10 cellular contexts compared by ENCODE assay signal in genomic region chr19:38046254-38047047, GRCh38.
DNase-seq lines count a peak whose midpoint lies in the region; ATAC-seq and TF ChIP-seq lines count a peak whose summit lies in the region.
"Had no signal": no experiment of that assay in that cellular context is flagged by ENCODE, and none has a peak within 500 bp of the region (broad histone marks: within the 10 kb centered on the region; RNA-seq: fewer than 3 reads in every experiment).

No MANE protein-coding gene starts in this region.

- H3K27me3 Mint-ChIP-seq in activated CD8-positive, alpha-beta T cell treated with anti-CD3 and anti-CD28 coated beads for 36 hours = no peaks in the 10 kb centered on the region
- no peaks in the 10 kb centered on the region for H3K27me3 Mint-ChIP-seq in stimulated activated naive CD8-positive, alpha-beta T cell treated with anti-CD3 and anti-CD28 coated beads, Interleukin-15, Interleukin-2, amounts not matched to agents 100 ng/mL and 50 ng/mL, for 24 hours
- H3K27me3 Mint-ChIP-seq: brain had no signal

- H3K9me3 Mint-ChIP-seq in activated CD8-positive, alpha-beta T cell treated with anti-CD3 and anti-CD28 coated beads for 36 hours = no peaks in the 10 kb centered on the region
- no peaks in the 10 kb centered on the region for H3K9me3 Mint-ChIP-seq in stimulated activated naive CD8-positive, alpha-beta T cell treated with anti-CD3 and anti-CD28 coated beads, Interleukin-15, Interleukin-2, amounts not matched to agents 100 ng/mL and 50 ng/mL, for 24 hours

- H3K27ac ChIP-seq in right atrium auricular region = no peak overlapping the region

- intact Hi-C loops in Right ventricle myocardium superior (cut with DNase I) = no loop called here
- intact Hi-C loops in activated CD8-positive, alpha-beta T cell treated with anti-CD3 and anti-CD28 coated beads for 36 hours (cut with micrococcal nuclease) = loop anchor here (10.0 kb wide), 1 partner anchor 142 kb away; the partner anchor contains the start of genes SIPA1L3 and WDR87

- no peaks in the 10 kb centered on the region for H3K36me3 ChIP-seq in right atrium auricular region

- in situ Hi-C loops in KBM-7 (cut with MboI; ENCODE audit: low pct_unique_long_range_greater_than_20kb, low sequenced_read_pairs) = no loop called here

- peaks cover 49% of the 10 kb centered on the region for H3K4me1 Mint-ChIP-seq in activated CD8-positive, alpha-beta T cell treated with anti-CD3 and anti-CD28 coated beads for 36 hours (ENCODE audit: low read depth)
- H3K4me1 Mint-ChIP-seq in stimulated activated naive CD8-positive, alpha-beta T cell treated with anti-CD3 and anti-CD28 coated beads, Interleukin-15, Interleukin-2, amounts not matched to agents 100 ng/mL and 50 ng/mL, for 24 hours (ENCODE audit: low read depth) = peaks cover 60% of the 10 kb centered on the region

- no peaks in the 10 kb centered on the region for H3K36me3 Mint-ChIP-seq in activated CD8-positive, alpha-beta T cell treated with anti-CD3 and anti-CD28 coated beads for 36 hours (ENCODE audit: low read depth)
- H3K36me3 Mint-ChIP-seq in stimulated activated naive CD8-positive, alpha-beta T cell treated with anti-CD3 and anti-CD28 coated beads, Interleukin-15, Interleukin-2, amounts not matched to agents 100 ng/mL and 50 ng/mL, for 24 hours (ENCODE audit: low read depth) = no peaks in the 10 kb centered on the region

- POLR2A ChIA-PET in activated CD8-positive, alpha-beta T cell treated with anti-CD3 and anti-CD28 coated beads for 36 hours (lab: Charles Lee) = no interaction called here

- H3K27me3 ChIP-seq in right atrium auricular region = no peaks in the 10 kb centered on the region

- peak overlapping the region; percentile 97 for H3K27ac Mint-ChIP-seq in activated CD8-positive, alpha-beta T cell treated with anti-CD3 and anti-CD28 coated beads for 36 hours
- peak overlapping the region; percentile 95 for H3K27ac Mint-ChIP-seq in stimulated activated naive CD8-positive, alpha-beta T cell treated with anti-CD3 and anti-CD28 coated beads, Interleukin-15, Interleukin-2, amounts not matched to agents 100 ng/mL and 50 ng/mL, for 24 hours

- H3K4me1 ChIP-seq in right atrium auricular region = no peaks in the 10 kb centered on the region

- H3K4me3 Mint-ChIP-seq in activated CD8-positive, alpha-beta T cell treated with anti-CD3 and anti-CD28 coated beads for 36 hours = no peak overlapping the region
- H3K4me3 Mint-ChIP-seq in stimulated activated naive CD8-positive, alpha-beta T cell treated with anti-CD3 and anti-CD28 coated beads, Interleukin-15, Interleukin-2, amounts not matched to agents 100 ng/mL and 50 ng/mL, for 24 hours = no peak overlapping the region

- CTCF ChIA-PET in activated CD8-positive, alpha-beta T cell treated with anti-CD3 and anti-CD28 coated beads for 36 hours (lab: Charles Lee) = interaction anchor here (1.3 kb wide), 1 partner anchor 144 kb away, joined by 4 read pairs; no protein-coding TSS in a partner anchor

- H3K4me3 ChIP-seq in right atrium auricular region = no peak overlapping the region
- H3K4me3 ChIP-seq in foreskin fibroblast (ENCODE audit: low read depth in 1 of 2, low read length in 2 of 2) = no peak overlapping the region
- H3K4me3 ChIP-seq: smooth muscle cell had no signal

- peaks cover 0 to 6% of the 10 kb centered on the region in 2 donors for H3K9me3 ChIP-seq in right atrium auricular region

- TF ChIP-seq CTCF in right atrium auricular region (IDR thresholded peaks at IDR 0.05) = no peak
- TF ChIP-seq CTCF in activated CD8-positive, alpha-beta T cell treated with anti-CD3 and anti-CD28 coated beads for 36 hours (IDR thresholded peaks at IDR 0.05) = no peak
- TF ChIP-seq CTCF in foreskin fibroblast (IDR thresholded peaks at IDR 0.05; ENCODE audit: low read depth, low read length) = no peak

- ATAC-seq in Right ventricle myocardium superior (ENCODE audit: poor library complexity) (no peak), HG02588 (IDR thresholded peaks at IDR 0.05; ENCODE audit: unreplicated experiment) (peak; percentile 30)
- ATAC-seq in activated CD8-positive, alpha-beta T cell treated with anti-CD3 and anti-CD28 coated beads for 36 hours = no peak

- DNase-seq in Right ventricle myocardium superior = peak; percentile 20
- no peak for DNase-seq in right atrium auricular region (ENCODE audit: low spot score)
- DNase-seq in activated CD8-positive, alpha-beta T cell treated with anti-CD3 and anti-CD28 coated beads for 36 hours = no peak
- no peak for DNase-seq in GF-D8 (lab: John Stamatoyannopoulos, UW)
- no peak for DNase-seq in KBM-7
- DNase-seq in foreskin fibroblast = no peak
